In the genomic region with DNA sequence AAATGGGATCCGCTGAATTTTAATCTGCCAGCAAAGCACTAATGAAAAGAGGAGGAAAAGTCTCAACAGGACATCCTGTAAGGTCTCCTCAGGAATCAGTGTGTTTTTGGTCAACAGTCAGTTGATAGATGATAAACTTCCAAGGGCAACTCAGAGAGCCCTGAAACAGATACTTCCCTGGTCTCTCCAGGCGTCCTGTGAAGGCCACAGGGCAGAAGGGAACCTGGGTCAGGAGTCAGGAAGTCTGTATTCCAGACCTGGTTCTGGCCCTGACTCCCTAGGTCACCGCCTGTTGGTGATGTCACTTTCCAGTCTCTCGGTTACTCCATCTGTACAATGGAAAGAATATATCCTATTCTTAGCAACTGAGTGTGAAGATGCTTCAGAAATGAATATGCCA, we compare ENCODE assay signal across 18 cellular contexts.
A peak's percentile ranks its signal among the peaks of the same experiment; 100 is the strongest.
DNase-seq lines count a peak whose midpoint lies in the region; ATAC-seq, FAIRE-seq and TF ChIP-seq lines count a peak whose summit lies in the region.
"Had no signal": no experiment of that assay in that cellular context is flagged by ENCODE, and none has a peak within 500 bp of the region (broad histone marks: within the 10 kb centered on the region; RNA-seq: fewer than 3 reads in every experiment).

No MANE protein-coding gene starts in this region.

- peak; percentile 32 to 88 (median 54) for ATAC-seq in right lobe of liver
- no peak for ATAC-seq in stimulated activated naive CD8-positive, alpha-beta T cell treated with anti-CD3 and anti-CD28 coated beads, Interleukin-15, Interleukin-2, amounts not matched to agents 100 U/mL and 50 U/mL, for 24 hours
- ATAC-seq: GM12878 had no signal

- CTCF ChIA-PET in mammary epithelial cell (lab: Charles Lee; ENCODE audit: low non-redundant PET): no interaction called here

- H3K27me3 ChIP-seq in mammary epithelial cell (ENCODE audit: insufficient read depth, low read length) (peaks cover 17% of the 10 kb centered on the region), breast epithelium (no peaks in the 10 kb centered on the region), keratinocyte (ENCODE audit: control insufficient read depth, extremely low read depth, insufficient read depth, low read length) (peaks cover 4% of the 10 kb centered on the region), right lobe of liver (no peaks in the 10 kb centered on the region)
- H3K27me3 ChIP-seq: BLaER1 had no signal

- peak overlapping the region; percentile 36 for H2AFZ ChIP-seq in mammary epithelial cell (ENCODE audit: low read depth, low read length)
- H2AFZ ChIP-seq in keratinocyte (ENCODE audit: control insufficient read depth, low read length): peak overlapping the region; percentile 42
- H2AFZ ChIP-seq: GM23248 had no signal

- H3K9me3 ChIP-seq in mammary epithelial cell (replicated peaks; ENCODE audit: insufficient read depth, low read length) (no peaks in the 10 kb centered on the region), breast epithelium (no peaks in the 10 kb centered on the region), keratinocyte (ENCODE audit: control insufficient read depth, low read depth, low read length) (no peaks in the 10 kb centered on the region), right lobe of liver (no peaks in the 10 kb centered on the region)
- H3K9me3 ChIP-seq: BLaER1 had no signal

- H3K27ac ChIP-seq in mammary epithelial cell (ENCODE audit: insufficient read depth, low read depth, low read length) (no peak overlapping the region), breast epithelium (no peak overlapping the region), keratinocyte (ENCODE audit: control insufficient read depth, insufficient read depth, low read length) (no peak overlapping the region), right lobe of liver (no peak overlapping the region), caudate nucleus (ENCODE audit: low read depth, low read length) (no peak overlapping the region)
- H3K27ac ChIP-seq: BLaER1, GM23248 had no signal

- H4K20me1 ChIP-seq in mammary epithelial cell (ENCODE audit: insufficient read depth, low read length) (no peaks in the 10 kb centered on the region), keratinocyte (ENCODE audit: control insufficient read depth, extremely low read depth, insufficient read depth, low read length) (no peaks in the 10 kb centered on the region)
- H4K20me1 ChIP-seq: BLaER1 had no signal

- peaks cover 7% of the 10 kb centered on the region for H3K4me1 ChIP-seq in mammary epithelial cell (ENCODE audit: insufficient read depth, low read length)
- H3K4me1 ChIP-seq in breast epithelium: no peaks in the 10 kb centered on the region
- peaks cover 7% of the 10 kb centered on the region for H3K4me1 ChIP-seq in keratinocyte (ENCODE audit: control insufficient read depth, extremely low read depth, insufficient read depth, low read length)
- H3K4me1 ChIP-seq in right lobe of liver: peaks cover 0 to 13% (median 0%) of the 10 kb centered on the region in 4 donors
- H3K4me1 ChIP-seq: BLaER1 had no signal

- no TSS peak for BruUV-seq in mammary epithelial cell (replicated peaks; lab: Mats Ljungman, UMichigan)

- intact Hi-C loops in mammary epithelial cell (cut with micrococcal nuclease): no loop called here
- intact Hi-C loops in breast epithelium (cut with DNase I; ENCODE audit: low total_unique reads): no loop called here
- intact Hi-C loops in right lobe of liver (cut with DNase I): no loop called here

- 85% methylated on average over 4 of the region's 4 CpGs for WGBS in mammary epithelial cell (ENCODE audit: low coverage, missing lambda C conversion rate)
- WGBS in right lobe of liver (ENCODE audit: insufficient coverage, low coverage, low lambda C conversion rate, missing lambda C conversion rate): 74% methylated on average over 3 of the region's 4 CpGs

- H3K4me2 ChIP-seq in mammary epithelial cell (ENCODE audit: insufficient read depth, low read depth, low read length): no peak overlapping the region
- H3K4me2 ChIP-seq in keratinocyte (ENCODE audit: control insufficient read depth, extremely low read depth, insufficient read depth, low read depth, low read length): no peak overlapping the region
- H3K4me2 ChIP-seq: BLaER1 had no signal

- DNase-seq in mammary epithelial cell: no peak
- no peak for DNase-seq in breast epithelium (ENCODE audit: low spot score in 2 of 2)
- DNase-seq in keratinocyte (ENCODE audit: low read depth, low spot score): no peak
- DNase-seq in right lobe of liver: no peak
- DNase-seq in caudate nucleus (lab: John Stamatoyannopoulos, UW): no peak
- DNase-seq in stimulated activated naive CD8-positive, alpha-beta T cell treated with anti-CD3 and anti-CD28 coated beads, Interleukin-15, Interleukin-2, amounts not matched to agents 100 U/mL and 50 U/mL, for 24 hours: no peak
- DNase-seq in activated CD4-positive, CD25-positive, alpha-beta regulatory T cell treated with anti-CD3 and anti-CD28 coated beads, Interleukin-2, amount 50 U/mL, for 72 hours: no peak
- no peak for DNase-seq in GM19240 (ENCODE audit: insufficient read length, low spot score)
- DNase-seq: 8988T; CD4-positive, alpha-beta memory T cell; DMS53; DND-41; EL; GM23248; HCEC 1CT had no signal

- dilution Hi-C loops in mammary epithelial cell (cut with HindIII; ENCODE audit: low sequenced_read_pairs) (no loop called here), keratinocyte (cut with MboI; ENCODE audit: extremely low pct_ligation_motif_present, low sequenced_read_pairs) (no loop called here)

- H3K4me3 ChIP-seq in mammary epithelial cell (replicated peaks in 1 of 3; ENCODE audit: insufficient read depth in 1 of 3, low read depth in 2 of 3, low read length in 3 of 3) (no peak overlapping the region), breast epithelium (no peak overlapping the region), keratinocyte (ENCODE audit: control insufficient read depth in 2 of 3, extremely low read depth in 1 of 3, insufficient read depth in 2 of 3, low read depth in 1 of 3, low read length in 3 of 3) (no peak overlapping the region), right lobe of liver (no peak overlapping the region)
- H3K4me3 ChIP-seq: BLaER1, GM12878, GM23248 had no signal

- no peak for FAIRE-seq in keratinocyte (lab: Jason Lieb, UNC)
- FAIRE-seq: GM12878, HTR-8/SVneo had no signal

- H3K9ac ChIP-seq in mammary epithelial cell (ENCODE audit: insufficient read depth, low read length): no peak overlapping the region
- H3K9ac ChIP-seq in keratinocyte (ENCODE audit: control insufficient read depth, extremely low read depth, insufficient read depth, low read length): no peak overlapping the region
- H3K9ac ChIP-seq: BLaER1, GM23248 had no signal

- no peaks in the 10 kb centered on the region for H3K79me2 ChIP-seq in mammary epithelial cell (ENCODE audit: insufficient read depth, low read length)
- H3K79me2 ChIP-seq in keratinocyte (ENCODE audit: control insufficient read depth, insufficient read depth, low read length): no peaks in the 10 kb centered on the region

- TF ChIP-seq POLR2A in breast epithelium (IDR thresholded peaks at IDR 0.05) (no peak), right lobe of liver (IDR thresholded peaks at IDR 0.05) (no peak)

- H3K9me1 ChIP-seq in keratinocyte (ENCODE audit: control insufficient read depth, extremely low read depth, insufficient read depth, low read length): no peaks in the 10 kb centered on the region

- in situ Hi-C loops in mammary epithelial cell (cut with MboI; ENCODE audit: low sequenced_read_pairs in 2 of 2): no loop called here

- TF ChIP-seq CTCF in mammary epithelial cell (conservative IDR thresholded peaks at IDR 0.05 in 1 of 2, IDR thresholded peaks at IDR 0.05 in 1 of 2; ENCODE audit: extremely low read depth in 1 of 2, insufficient read depth in 1 of 2, low read depth in 1 of 2, low read length in 2 of 2): no peak
- TF ChIP-seq CTCF in breast epithelium (IDR thresholded peaks at IDR 0.05): no peak
- TF ChIP-seq CTCF in keratinocyte (optimal IDR thresholded peaks at IDR 0.05 in 1 of 3, IDR thresholded peaks at IDR 0.05 in 1 of 3, conservative IDR thresholded peaks at IDR 0.05 in 1 of 3; ENCODE audit: extremely low read depth in 1 of 3, insufficient read depth in 2 of 3, low read length in 3 of 3): no peak
- TF ChIP-seq CTCF in right lobe of liver (IDR thresholded peaks at IDR 0.05): no peak

- H3K36me3 ChIP-seq in mammary epithelial cell (ENCODE audit: insufficient read depth, low read length) (no peaks in the 10 kb centered on the region), breast epithelium (no peaks in the 10 kb centered on the region), keratinocyte (ENCODE audit: control insufficient read depth in 2 of 2, extremely low read depth in 1 of 2, insufficient read depth in 2 of 2, low read length in 2 of 2) (no peaks in the 10 kb centered on the region), right lobe of liver (no peaks in the 10 kb centered on the region)
- H3K36me3 ChIP-seq: BLaER1 had no signal
